14 cellular contexts compared by ENCODE assay signal in genomic region chr5:73826761-73827450, GRCh38.
DNase-seq lines count a peak whose midpoint lies in the region; ATAC-seq, FAIRE-seq and TF ChIP-seq lines count a peak whose summit lies in the region.
"Had no signal": no experiment of that assay in that cellular context is flagged by ENCODE, and none has a peak within 500 bp of the region (broad histone marks: within the 10 kb centered on the region; RNA-seq: fewer than 3 reads in every experiment).

No MANE protein-coding gene starts in this region.

- H3K36me3 ChIP-seq in HEK293 (ENCODE audit: control insufficient read depth in 2 of 2, insufficient read depth in 1 of 2, low read length in 2 of 2) (no peaks in the 10 kb centered on the region), astrocyte (ENCODE audit: insufficient read depth, low read length) (no peaks in the 10 kb centered on the region), endodermal cell (ENCODE audit: control insufficient read depth, insufficient read depth, low read length) (no peaks in the 10 kb centered on the region)
- H3K36me3 ChIP-seq: WERI-Rb-1 had no signal

- H3K27me3 ChIP-seq in astrocyte (ENCODE audit: insufficient read depth, low read length) (no peaks in the 10 kb centered on the region), endodermal cell (ENCODE audit: control insufficient read depth, insufficient read depth, low read length, poor library complexity, severe bottlenecking) (no peaks in the 10 kb centered on the region)

- H3K27ac Mint-ChIP-seq in astrocyte (ENCODE audit: unreplicated experiment) (no peak overlapping the region), progenitor cell of endocrine pancreas (no peak overlapping the region), endodermal cell (no peak overlapping the region)
- H3K27ac Mint-ChIP-seq: type B pancreatic cell had no signal

- H3K4me2 ChIP-seq in A549 = peak overlapping the region; percentile 58
- H3K4me2 ChIP-seq in astrocyte (ENCODE audit: low read length) = peak overlapping the region; percentile 16

- no peak for TF ChIP-seq RAD21 in A549 (conservative IDR thresholded peaks at IDR 0.05 in 1 of 2, IDR thresholded peaks at IDR 0.05 in 1 of 2)

- no peaks in the 10 kb centered on the region for H4K20me1 ChIP-seq in astrocyte (ENCODE audit: insufficient read depth, low read length)

- POLR2A ChIA-PET in A549 (lab: Yijun Ruan, JAX) (interaction anchor here (1.0 kb wide), 1 partner anchor 25 kb away, joined by 3 read pairs; no protein-coding TSS in a partner anchor), HEK293 (lab: Yijun Ruan, JAX) (no interaction called here)

- TF ChIP-seq CTCF in A549 (IDR thresholded peaks at IDR 0.05) (no peak), HEK293 (tag by site-specific recombination; IDR thresholded peaks at IDR 0.05) (no peak), astrocyte (IDR thresholded peaks at IDR 0.05; ENCODE audit: insufficient read depth, low read depth, low read length) (no peak), progenitor cell of endocrine pancreas (IDR thresholded peaks at IDR 0.05; ENCODE audit: unreplicated experiment) (no peak), endodermal cell (conservative IDR thresholded peaks at IDR 0.05) (no peak)

- TF ChIP-seq POLR2A in A549 (IDR thresholded peaks at IDR 0.05; ENCODE audit: low read length) = no peak

- H3K27ac ChIP-seq in A549 (peak overlapping the region; percentile 34 to 81; a peak in 4 of 6 replicates), HEK293 (ENCODE audit: extremely low read depth, low read depth, low read length) (no peak overlapping the region), astrocyte (ENCODE audit: low read depth, low read length) (peak overlapping the region; percentile 47), endodermal cell (ENCODE audit: low read depth, low read length) (no peak overlapping the region)
- H3K27ac ChIP-seq: WERI-Rb-1 had no signal

- WGBS in A549 (ENCODE audit: missing lambda C conversion rate) = 30% methylated on average over 3 of the region's 3 CpGs
- WGBS in endodermal cell (ENCODE audit: insufficient coverage in 1 of 2, insufficient read length in 1 of 2), 2 experiments = 41 to 66% methylated on average over 2 to 3 of the region's 3 CpGs

- H3K4me1 Mint-ChIP-seq in astrocyte (ENCODE audit: low read depth, unreplicated experiment) (peaks cover 18% of the 10 kb centered on the region), progenitor cell of endocrine pancreas (ENCODE audit: low read depth) (peaks cover 12% of the 10 kb centered on the region), endodermal cell (peaks cover 11% of the 10 kb centered on the region)

- DNase-seq in A549 (ENCODE audit: low read depth in 1 of 2, low spot score in 1 of 2) (peak; percentile 33 to 71), astrocyte (ENCODE audit: low read depth) (peak; percentile 61), kidney glomerular epithelial cell (lab: John Stamatoyannopoulos, UW) (peak; percentile 42), T-helper 9 cell (no peak), progenitor cell of endocrine pancreas (ENCODE audit: low spot score, unreplicated experiment) (no peak), endodermal cell (no peak), Ammon's horn (ENCODE audit: low spot score) (no peak)
- DNase-seq: activated gamma-delta T cell, C1 segment of cervical spinal cord, mucosa of descending colon, WERI-Rb-1 had no signal

- H3K4me1 ChIP-seq in A549 (peaks cover 59% of the 10 kb centered on the region), HEK293 (ENCODE audit: control insufficient read depth, insufficient read depth, low read length) (peaks cover 16% of the 10 kb centered on the region), astrocyte (ENCODE audit: insufficient read depth, low read length) (peaks cover 28% of the 10 kb centered on the region), endodermal cell (ENCODE audit: control insufficient read depth, insufficient read depth, low read length) (peaks cover 10% of the 10 kb centered on the region)

- no peaks in the 10 kb centered on the region for H3K9me3 ChIP-seq in A549
- no peaks in the 10 kb centered on the region for H3K9me3 ChIP-seq in HEK293 (ENCODE audit: control insufficient read depth, insufficient read depth, low read depth, low read length)
- H3K9me3 ChIP-seq in astrocyte (ENCODE audit: insufficient read depth, low read depth, low read length) = no peaks in the 10 kb centered on the region
- H3K9me3 ChIP-seq in endodermal cell (ENCODE audit: control insufficient read depth, low read length) = no peaks in the 10 kb centered on the region
- H3K9me3 ChIP-seq: mucosa of descending colon had no signal

- no peaks in the 10 kb centered on the region for H3K36me3 Mint-ChIP-seq in astrocyte (ENCODE audit: low read depth, unreplicated experiment)
- H3K36me3 Mint-ChIP-seq in progenitor cell of endocrine pancreas (ENCODE audit: insufficient read depth) = no peaks in the 10 kb centered on the region
- no peaks in the 10 kb centered on the region for H3K36me3 Mint-ChIP-seq in endodermal cell (ENCODE audit: low read depth)
- H3K36me3 Mint-ChIP-seq: type B pancreatic cell had no signal

- TF ChIP-seq EP300 in A549 (IDR thresholded peaks at IDR 0.05) = peak in 1 of 2 experiments; percentile 35; a peak in 1 of 5 replicates

- H3K27me3 Mint-ChIP-seq in astrocyte (ENCODE audit: low read depth, unreplicated experiment) (no peaks in the 10 kb centered on the region), progenitor cell of endocrine pancreas (no peaks in the 10 kb centered on the region), endodermal cell (ENCODE audit: insufficient read depth) (no peaks in the 10 kb centered on the region)
- H3K27me3 Mint-ChIP-seq: type B pancreatic cell had no signal

- CTCF ChIA-PET in A549 (lab: Yijun Ruan, JAX) (interaction anchor here (0.6 to 1.7 kb wide), 4 partner anchors 12 to 75 kb away, joined by 3 to 8 read pairs (median 4); no protein-coding TSS in a partner anchor), HEK293 (lab: Yijun Ruan, JAX) (interaction anchor here (0.9 to 1.3 kb wide), 3 partner anchors 8 to 76 kb away, joined by 3 to 5 read pairs (median 4); no protein-coding TSS in a partner anchor)

- H3K4me3 Mint-ChIP-seq in astrocyte (ENCODE audit: unreplicated experiment) (no peak overlapping the region), progenitor cell of endocrine pancreas (ENCODE audit: low read depth) (no peak overlapping the region), endodermal cell (no peak overlapping the region)
- H3K4me3 Mint-ChIP-seq: type B pancreatic cell had no signal

- H3K79me2 ChIP-seq in astrocyte (ENCODE audit: insufficient read depth, low read length) = no peaks in the 10 kb centered on the region

- no peak overlapping the region for H3K4me3 ChIP-seq in A549
- no peak overlapping the region for H3K4me3 ChIP-seq in HEK293 (ENCODE audit: low read depth, low read length)
- H3K4me3 ChIP-seq in astrocyte (ENCODE audit: insufficient read depth, low read depth, low read length) = no peak overlapping the region
- H3K4me3 ChIP-seq in endodermal cell (ENCODE audit: low read length) = no peak overlapping the region
- H3K4me3 ChIP-seq: mucosa of descending colon had no signal

- FAIRE-seq in A549 (lab: Jason Lieb, UNC) = no peak
- FAIRE-seq in astrocyte (lab: Jason Lieb, UNC) = no peak
- FAIRE-seq: endothelial cell of umbilical vein had no signal

- H3K9ac ChIP-seq in astrocyte (ENCODE audit: low read length) = peak overlapping the region; percentile 27
- no peak overlapping the region for H3K9ac ChIP-seq in endodermal cell (ENCODE audit: extremely low read depth, low read length, poor library complexity, severe bottlenecking)

- no peak overlapping the region for H2AFZ ChIP-seq in astrocyte (ENCODE audit: low read depth, low read length)

- H3K9me3 Mint-ChIP-seq in astrocyte (ENCODE audit: unreplicated experiment) (no peaks in the 10 kb centered on the region), progenitor cell of endocrine pancreas (ENCODE audit: low read depth) (no peaks in the 10 kb centered on the region), endodermal cell (no peaks in the 10 kb centered on the region)
- H3K9me3 Mint-ChIP-seq: type B pancreatic cell had no signal

- peak; percentile 73 to 77 for ATAC-seq in A549
- ATAC-seq: mucosa of descending colon had no signal

TF ChIP-seq in A549, 52 proteins besides CTCF, POLR2A, EP300 and RAD21:
- TF ChIP-seq FOSL2 (IDR thresholded peaks at IDR 0.05) (no peak), FOSL2 (CRISPR knock-in tag; IDR thresholded peaks at IDR 0.05) (0 out of 2 replicates have a peak, but pooled peaks have one; percentile 7), ESRRA (IDR thresholded peaks at IDR 0.05; ENCODE audit: borderline replicate concordance, low read length) (no peak)
TF ChIP-seq in A549: peak in this region for 1.

TF ChIP-seq in HEK293, 187 proteins besides CTCF, POLR2A, EP300 and RAD21 (continues in another document):
- no peak for TF ChIP-seq ZNF248 (tag by site-specific recombination; IDR thresholded peaks at IDR 0.05)
- no peak for TF ChIP-seq IKZF3 (tag by site-specific recombination; IDR thresholded peaks at IDR 0.05)
- TF ChIP-seq WT1 (tag by site-specific recombination; IDR thresholded peaks at IDR 0.05) = peak; percentile 35; the same call in 1 of the 2 replicates
- no peak for TF ChIP-seq ZNF416 (tag by site-specific recombination; IDR thresholded peaks at IDR 0.05)
- no peak for TF ChIP-seq ZNF354C (tag by site-specific recombination; IDR thresholded peaks at IDR 0.05; ENCODE audit: borderline replicate concordance, low read depth)
- peak; percentile 72; the same call in 1 of the 2 replicates for TF ChIP-seq MZF1 (tag by site-specific recombination; IDR thresholded peaks at IDR 0.05; ENCODE audit: borderline replicate concordance)
- TF ChIP-seq ZNF341 (tag by site-specific recombination; IDR thresholded peaks at IDR 0.05; ENCODE audit: low read depth) = no peak
- TF ChIP-seq ZNF2 (tag by site-specific recombination; IDR thresholded peaks at IDR 0.05) = no peak
- TF ChIP-seq ZBTB48 (tag by site-specific recombination; IDR thresholded peaks at IDR 0.05) = peak; percentile 32; the same call in 1 of the 2 replicates
- no peak for TF ChIP-seq REPIN1 (tag by site-specific recombination; IDR thresholded peaks at IDR 0.05; ENCODE audit: low read depth)
- no peak for TF ChIP-seq ZBTB7A (tag by site-specific recombination; IDR thresholded peaks at IDR 0.05; ENCODE audit: low read depth)
- no peak for TF ChIP-seq ZSCAN16 (tag by site-specific recombination; IDR thresholded peaks at IDR 0.05)
- TF ChIP-seq ZSCAN4 (tag by site-specific recombination; IDR thresholded peaks at IDR 0.05) = no peak
- 0 out of 2 replicates have a peak, but pooled peaks have one; percentile 36 for TF ChIP-seq GLIS1 (tag by site-specific recombination; IDR thresholded peaks at IDR 0.05)

Comparison
In these comparisons a context has a peak if more than half of its experiments do, and no peak if none do; other contexts are left out.
1. DNase-seq: peak in A549 (2 of 2), astrocyte (single experiment) and kidney glomerular epithelial cell (single experiment); none in T-helper 9 cell (single experiment), progenitor cell of endocrine pancreas (single experiment), endodermal cell (single experiment) and Ammon's horn (single experiment).
2. H3K27ac ChIP-seq: peak in A549 (2 of 2) and astrocyte (single experiment); none in HEK293 (single experiment) and endodermal cell (single experiment).